In the genomic region with DNA sequence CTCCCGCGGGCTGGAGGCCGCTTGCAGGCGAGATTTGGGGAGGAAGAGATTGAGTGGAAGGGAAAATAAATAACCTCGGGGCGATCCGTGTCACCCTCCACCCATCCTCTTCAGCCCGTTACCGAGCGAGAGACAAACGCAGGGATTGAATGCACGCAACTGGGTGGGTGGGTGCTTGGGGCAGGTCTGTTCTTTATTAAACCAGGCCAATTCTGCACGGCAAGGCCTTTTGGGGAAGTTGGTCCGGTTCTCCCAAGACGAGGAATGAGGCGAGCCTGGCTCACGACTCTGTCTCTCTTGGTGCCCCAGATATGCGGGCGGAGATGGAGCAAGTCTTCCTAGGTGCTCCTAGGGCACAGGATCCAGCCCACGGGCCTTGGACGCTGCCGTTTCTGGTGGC, we compare ENCODE assay signal across 9 cellular contexts. TPM values are rescaled to one million over a fixed set of nuclear protein-coding genes. Genes with fewer than 3 reads are reported as not detected.
DNase-seq lines count a peak whose midpoint lies in the region; ATAC-seq, FAIRE-seq and TF ChIP-seq lines count a peak whose summit lies in the region.
"Had no signal": no experiment of that assay in that cellular context is flagged by ENCODE, and none has a peak within 500 bp of the region (broad histone marks: within the 10 kb centered on the region; RNA-seq: fewer than 3 reads in every experiment).

No MANE protein-coding gene starts in this region.

- peaks cover 0 to 6% of the 10 kb centered on the region in 2 donors for H3K36me3 Mint-ChIP-seq in CD4-positive, alpha-beta memory T cell
- peaks cover 0 to 12% (median 0%) of the 10 kb centered on the region in 3 donors for H3K36me3 Mint-ChIP-seq in naive thymus-derived CD8-positive, alpha-beta T cell

- peaks cover 0 to 6% (median 0%) of the 10 kb centered on the region in 8 donors for H3K9me3 Mint-ChIP-seq in CD4-positive, alpha-beta memory T cell
- H3K9me3 Mint-ChIP-seq in naive thymus-derived CD8-positive, alpha-beta T cell, result no peaks in the 10 kb centered on the region

- TF ChIP-seq POLR2A in GM12878 (IDR thresholded peaks at IDR 0.05; ENCODE audit: low read depth, low read length) (no peak), GM12891 (IDR thresholded peaks at IDR 0.05; ENCODE audit: low read depth, low read length) (no peak)

- FAIRE-seq in GM12878 (lab: Jason Lieb, UNC) (no peak), GM12891 (lab: Jason Lieb, UNC) (no peak)

- H3K79me2 ChIP-seq in GM12878 (ENCODE audit: control insufficient read depth, insufficient read depth, low read length), result no peaks in the 10 kb centered on the region

- peaks cover 23 to 55% (median 34%) of the 10 kb centered on the region in 4 donors for H3K4me1 Mint-ChIP-seq in CD4-positive, alpha-beta memory T cell
- H3K4me1 Mint-ChIP-seq in naive thymus-derived CD8-positive, alpha-beta T cell, result peaks cover 21 to 46% (median 36%) of the 10 kb centered on the region in 4 donors

- ATAC-seq in GM12878, result peak; percentile 41
- ATAC-seq in naive thymus-derived CD8-positive, alpha-beta T cell, result peak in 1 of 2 donors; percentile 7
- ATAC-seq in GM19397 (IDR thresholded peaks at IDR 0.05; ENCODE audit: unreplicated experiment), result no peak

- peak overlapping the region; percentile 96 for H2AFZ ChIP-seq in GM12878 (ENCODE audit: control insufficient read depth, low read depth, low read length)

- no peak for DNase-seq in CD4-positive, alpha-beta memory T cell
- DNase-seq in GM12878 (ENCODE audit: low read depth, low spot score), result no peak
- DNase-seq in naive thymus-derived CD8-positive, alpha-beta T cell, result no peak
- DNase-seq in NCI-H774 (lab: John Stamatoyannopoulos, UW), result no peak
- no peak for DNase-seq in GM12891 (ENCODE audit: insufficient read length, low spot score)
- no peak for DNase-seq in nucleus accumbens (lab: John Stamatoyannopoulos, UW)

- POLR2A ChIA-PET in CD4-positive, alpha-beta memory T cell (lab: Charles Lee; ENCODE audit: partially characterized antibody), result no interaction called here
- POLR2A ChIA-PET in GM12878 (lab: Charles Lee), result no interaction called here
- POLR2A ChIA-PET in naive thymus-derived CD8-positive, alpha-beta T cell (lab: Charles Lee), result interaction anchor here (1.2 kb wide), 1 partner anchor 14 kb away, joined by 5 read pairs; the partner anchor contains the start of gene HOXB9

- peaks cover 51% of the 10 kb centered on the region for H3K4me1 ChIP-seq in CD4-positive, alpha-beta memory T cell (ENCODE audit: insufficient read depth, low read length)
- peaks cover 12% of the 10 kb centered on the region; the same call in 1 of the 2 replicates for H3K4me1 ChIP-seq in HUES6 (ENCODE audit: control insufficient read depth, insufficient read depth, low read length)
- peaks cover 11% of the 10 kb centered on the region for H3K4me1 ChIP-seq in GM12878 (ENCODE audit: control insufficient read depth, insufficient read depth, low read length)

- peak overlapping the region; percentile 86 to 93 (median 90) for H3K4me3 Mint-ChIP-seq in CD4-positive, alpha-beta memory T cell
- H3K4me3 Mint-ChIP-seq in naive thymus-derived CD8-positive, alpha-beta T cell, result peak overlapping the region; percentile 88 to 97 (median 94)

- CTCF ChIA-PET in CD4-positive, alpha-beta memory T cell (lab: Charles Lee; ENCODE audit: partially characterized antibody), result no interaction called here
- CTCF ChIA-PET in GM12878 (lab: Yijun Ruan, JAX), result no interaction called here

- intact Hi-C loops in CD4-positive, alpha-beta memory T cell (cut with micrococcal nuclease), result loop anchor here (2.0 kb wide), 1 partner anchor 14 kb away; no protein-coding TSS in a partner anchor
- intact Hi-C loops in GM12878 (cut with micrococcal nuclease; ENCODE audit: unreplicated experiment), result no loop called here

- no peaks in the 10 kb centered on the region for H3K9me3 ChIP-seq in CD4-positive, alpha-beta memory T cell (ENCODE audit: control insufficient read depth in 1 of 2, low read length in 2 of 2)
- no peaks in the 10 kb centered on the region for H3K9me3 ChIP-seq in HUES6 (ENCODE audit: control insufficient read depth, insufficient read depth, low read depth, low read length)
- no peaks in the 10 kb centered on the region for H3K9me3 ChIP-seq in GM12878 (replicated peaks; ENCODE audit: control insufficient read depth, insufficient read depth, low read length)

- no peaks in the 10 kb centered on the region for H3K36me3 ChIP-seq in CD4-positive, alpha-beta memory T cell (ENCODE audit: insufficient read depth, low read length)
- H3K36me3 ChIP-seq in HUES6 (ENCODE audit: control insufficient read depth, insufficient read depth, low read length) (no peaks in the 10 kb centered on the region), GM12878 (ENCODE audit: control insufficient read depth in 2 of 2, insufficient read depth in 2 of 2, low read length in 1 of 2) (no peaks in the 10 kb centered on the region; a peak in 1 of 4 replicates)

- H3K27ac Mint-ChIP-seq in CD4-positive, alpha-beta memory T cell, result peak overlapping the region in 5 of 7 donors; percentile 13 to 93 (median 69)
- peak overlapping the region in 4 of 10 donors; percentile 69 to 88 (median 74) for H3K27ac Mint-ChIP-seq in naive thymus-derived CD8-positive, alpha-beta T cell

- H3K4me3 ChIP-seq in CD4-positive, alpha-beta memory T cell (ENCODE audit: low read length in 2 of 2), result peak overlapping the region; percentile 64 to 76
- peak overlapping the region; percentile 54 for H3K4me3 ChIP-seq in HUES6 (ENCODE audit: low read depth, low read length)
- peak overlapping the region; percentile 86 for H3K4me3 ChIP-seq in GM12878

- no peaks in the 10 kb centered on the region for H4K20me1 ChIP-seq in GM12878 (ENCODE audit: control insufficient read depth, insufficient read depth)

- peaks cover 39 to 69% of the 10 kb centered on the region in 2 donors for H3K27me3 Mint-ChIP-seq in CD4-positive, alpha-beta memory T cell
- H3K27me3 Mint-ChIP-seq in naive thymus-derived CD8-positive, alpha-beta T cell, result peaks cover 33 to 91% (median 70%) of the 10 kb centered on the region in 5 donors

- peak overlapping the region; percentile 91 for H3K4me2 ChIP-seq in GM12878 (ENCODE audit: control insufficient read depth, insufficient read depth)

- in situ Hi-C loops in GM12878 (cut with MboI), result no loop called here

- RAD21 ChIA-PET in GM12878 (lab: Charles Lee; ENCODE audit: unreplicated experiment), result no interaction called here

- SMC1A ChIA-PET in GM12878 (lab: Charles Lee; ENCODE audit: uncharacterized antibody, unreplicated experiment), result no interaction called here

- 2% methylated on average over 17 of the region's 22 CpGs for WGBS in GM12878 (ENCODE audit: insufficient coverage, insufficient replicate concordance, low lambda C conversion rate, missing lambda C conversion rate)

- TF ChIP-seq EP300 in GM12878 (IDR thresholded peaks at IDR 0.05; ENCODE audit: borderline replicate concordance in 1 of 2, control insufficient read depth in 1 of 2, low read depth in 2 of 2, low read length in 2 of 2), result no peak

- BruUV-seq in GM12878 (replicated peaks; lab: Mats Ljungman, UMichigan), result no TSS peak

- no peak for TF ChIP-seq CTCF in GM12878 (IDR thresholded peaks at IDR 0.05 in 2 of 3, conservative IDR thresholded peaks at IDR 0.05 in 1 of 3; ENCODE audit: control insufficient read depth in 2 of 3, extremely low read depth in 1 of 3, insufficient read depth in 1 of 3, low read depth in 3 of 3, low read length in 3 of 3)

- H3K27ac ChIP-seq in CD4-positive, alpha-beta memory T cell (ENCODE audit: low read depth, low read length), result no peak overlapping the region
- H3K27ac ChIP-seq in HUES6 (ENCODE audit: low read depth, low read length), result peak overlapping the region; percentile 42; the same call in 1 of the 2 replicates
- H3K27ac ChIP-seq in GM12878 (ENCODE audit: control insufficient read depth, insufficient read depth), result peak overlapping the region; percentile 1; the same call in 1 of the 2 replicates
- H3K27ac ChIP-seq: HL-60 had no signal

- TF ChIP-seq RAD21 in GM12878 (IDR thresholded peaks at IDR 0.05; ENCODE audit: insufficient read depth, low read depth, low read length), result no peak

- H3K27me3 ChIP-seq in CD4-positive, alpha-beta memory T cell (ENCODE audit: insufficient read depth, low read length), result peaks cover 53% of the 10 kb centered on the region
- peaks cover 99% of the 10 kb centered on the region for H3K27me3 ChIP-seq in HUES6 (ENCODE audit: control insufficient read depth, insufficient read depth, low read length)
- H3K27me3 ChIP-seq in GM12878 (replicated peaks in 1 of 2; ENCODE audit: control insufficient read depth in 2 of 2, insufficient read depth in 2 of 2, low read length in 1 of 2), result peaks cover 8 to 14% of the 10 kb centered on the region in 2 experiments; a peak in 3 of 4 replicates

- peak overlapping the region; percentile 94 for H3K9ac ChIP-seq in HUES6 (ENCODE audit: low read length)
- peak overlapping the region; percentile 76 for H3K9ac ChIP-seq in GM12878 (ENCODE audit: control insufficient read depth, insufficient read depth, low read length)

RNA-seq across cellular contexts. Expression of gene HOXB7, which starts 0.4 kb away (rescaled TPM):
- total RNA-seq in CD4-positive, alpha-beta memory T cell, result under 1 TPM in 1 of 2 experiments, not detected in 1; 0.25 TPM
- 1 to 10 TPM in 1 of 2 donors, under 1 TPM in 1; 0.23 to 1.3 TPM for polyA plus RNA-seq in CD4-positive, alpha-beta memory T cell
- 0.98 and 1.3 TPM in 2 replicates for total RNA-seq in GM12878 (2013; cell fraction: nucleolus; rRNA removed)
- 3.2 and 4.2 TPM in 2 replicates for total RNA-seq in GM12878 (2014; rRNA removed)
- total RNA-seq in GM12878 (2014; rRNA removed; fragmentation: Illumina TruSeq; extraction: Trizol), result 3.6 and 5.8 TPM in 2 replicates
- total RNA-seq in GM12878 (2021), result 4.0 and 4.5 TPM in 2 replicates
- polyA plus RNA-seq in GM12878 (2011; ENCODE audit: low read depth), result 2.3 TPM
- polyA plus RNA-seq in GM12878 (2011; rRNA removed), result 7.4 and 8.3 TPM in 2 replicates
- 6.8 and 8.1 TPM in 2 replicates for polyA plus RNA-seq in GM12878 (2011; cell fraction: cytosol; rRNA removed)
- 2.5 and 4.1 TPM in 2 replicates for polyA plus RNA-seq in GM12878 (2011; cell fraction: nucleus; rRNA removed)
- 3.9 and 4.1 TPM in 2 replicates for polyA plus RNA-seq in GM12878 (2012)
- polyA plus RNA-seq in GM12878 (2014; fragmentation: Illumina TruSeq; extraction: Trizol), result 1.3 and 3.7 TPM in 2 replicates
- polyA plus RNA-seq in GM12878 (2014; fragmentation: Nextera tagmentation; extraction: Ambion mirVana), result 1 to 10 TPM; 2.8 to 3.4 TPM
- 5.1 and 7.0 TPM in 2 replicates for polyA plus RNA-seq in GM12878 (2014; rRNA removed)
- polyA plus RNA-seq in GM12878 (2016; fragmentation: Nextera tagmentation; extraction: Ambion mirVana), result 1 to 10 TPM; 4.3 to 4.8 TPM
- 1.6 and 2.8 TPM in 2 replicates for polyA minus RNA-seq in GM12878 (2011; rRNA and poly(A)+ RNA removed)
- 1.7 and 2.2 TPM in 2 replicates for polyA minus RNA-seq in GM12878 (2011; cell fraction: cytosol; rRNA and poly(A)+ RNA removed)
- 0.97 and 1.2 TPM in 2 replicates for polyA minus RNA-seq in GM12878 (2011; cell fraction: nucleus; rRNA and poly(A)+ RNA removed)
- total RNA-seq in naive thymus-derived CD8-positive, alpha-beta T cell, result not detected
- under 1 TPM in 2 of 3 donors, not detected in 1; 0.22 to 0.40 TPM for polyA plus RNA-seq in naive thymus-derived CD8-positive, alpha-beta T cell
- polyA plus RNA-seq in GM12891 (2012; ENCODE audit: low read depth, missing spikeins), result 2.3 TPM

RNA-seq across cellular contexts. Expression of gene HOXB8, which starts 3.9 kb away (rescaled TPM):
- total RNA-seq in CD4-positive, alpha-beta memory T cell, result not detected
- polyA plus RNA-seq in CD4-positive, alpha-beta memory T cell, result not detected
- not detected in 2 replicates for total RNA-seq in GM12878 (2013; cell fraction: nucleolus; rRNA removed)
- total RNA-seq in GM12878 (2014; rRNA removed) (not detected in 2 replicates), GM12878 (2014; rRNA removed; fragmentation: Illumina TruSeq; extraction: Trizol) (not detected in 2 replicates), GM12878 (2021) (0.21 TPM in 1 of 2 replicates, not detected in the other)
- not detected for polyA plus RNA-seq in GM12878 (2011; ENCODE audit: low read depth)
- polyA plus RNA-seq in GM12878 (2011; rRNA removed) (not detected in 2 replicates), GM12878 (2014; fragmentation: Illumina TruSeq; extraction: Trizol) (not detected in 2 replicates), GM12878 (2014; fragmentation: Nextera tagmentation; extraction: Ambion mirVana) (not detected), GM12878 (2014; rRNA removed) (not detected in 2 replicates), GM12878 (2016; fragmentation: Nextera tagmentation; extraction: Ambion mirVana) (not detected)
- polyA plus RNA-seq in GM12878 (2011; cell fraction: cytosol; rRNA removed), result not detected in 2 replicates
- polyA plus RNA-seq in GM12878 (2011; cell fraction: nucleus; rRNA removed), result not detected in 2 replicates
- not detected in 2 replicates for polyA plus RNA-seq in GM12878 (2012)
- polyA minus RNA-seq in GM12878 (2011; rRNA and poly(A)+ RNA removed), result not detected in 2 replicates
- not detected in 2 replicates for polyA minus RNA-seq in GM12878 (2011; cell fraction: cytosol; rRNA and poly(A)+ RNA removed)
- polyA minus RNA-seq in GM12878 (2011; cell fraction: nucleus; rRNA and poly(A)+ RNA removed), result not detected in 2 replicates
- not detected for total RNA-seq in naive thymus-derived CD8-positive, alpha-beta T cell
- not detected for polyA plus RNA-seq in naive thymus-derived CD8-positive, alpha-beta T cell
- polyA plus RNA-seq in GM12891 (2012; ENCODE audit: low read depth, missing spikeins), result not detected

RNA-seq across cellular contexts. Expression of gene HOXB6, which starts 6.4 kb away (rescaled TPM):
- under 1 TPM in 1 of 2 experiments, not detected in 1; 0.38 TPM for total RNA-seq in CD4-positive, alpha-beta memory T cell
- polyA plus RNA-seq in CD4-positive, alpha-beta memory T cell, result not detected
- not detected in 2 replicates for total RNA-seq in GM12878 (2013; cell fraction: nucleolus; rRNA removed)
- 0.05 and 0.06 TPM in 2 replicates for total RNA-seq in GM12878 (2014; rRNA removed)
- total RNA-seq in GM12878 (2014; rRNA removed; fragmentation: Illumina TruSeq; extraction: Trizol), result 0.09 TPM in 1 of 2 replicates, not detected in the other
- 0.13 and 0.24 TPM in 2 replicates for total RNA-seq in GM12878 (2021)
- polyA plus RNA-seq in GM12878 (2011; ENCODE audit: low read depth), result 0.16 TPM
- 0.10 TPM in 1 of 2 replicates, not detected in the other for polyA plus RNA-seq in GM12878 (2011; rRNA removed)
- 0.10 and 0.27 TPM in 2 replicates for polyA plus RNA-seq in GM12878 (2011; cell fraction: cytosol; rRNA removed)
- polyA plus RNA-seq in GM12878 (2011; cell fraction: nucleus; rRNA removed), result 0.10 TPM in 1 of 2 replicates, not detected in the other
- 0.21 TPM in 1 of 2 replicates, not detected in the other for polyA plus RNA-seq in GM12878 (2012)
- polyA plus RNA-seq in GM12878 (2014; fragmentation: Illumina TruSeq; extraction: Trizol), result 0.07 TPM in 1 of 2 replicates, not detected in the other
- polyA plus RNA-seq in GM12878 (2014; fragmentation: Nextera tagmentation; extraction: Ambion mirVana), result under 1 TPM in 1 of 2 experiments, not detected in 1; 0.04 TPM
- 0.22 and 0.51 TPM in 2 replicates for polyA plus RNA-seq in GM12878 (2014; rRNA removed)
- under 1 TPM in 1 of 2 experiments, not detected in 1; 0.13 TPM for polyA plus RNA-seq in GM12878 (2016; fragmentation: Nextera tagmentation; extraction: Ambion mirVana)
- polyA minus RNA-seq in GM12878 (2011; rRNA and poly(A)+ RNA removed), result 0.10 TPM in 1 of 2 replicates, not detected in the other
- polyA minus RNA-seq in GM12878 (2011; cell fraction: cytosol; rRNA and poly(A)+ RNA removed), result not detected in 2 replicates
- polyA minus RNA-seq in GM12878 (2011; cell fraction: nucleus; rRNA and poly(A)+ RNA removed), result not detected in 2 replicates
- total RNA-seq in naive thymus-derived CD8-positive, alpha-beta T cell, result not detected
- polyA plus RNA-seq in naive thymus-derived CD8-positive, alpha-beta T cell, result not detected
- 0.12 TPM for polyA plus RNA-seq in GM12891 (2012; ENCODE audit: low read depth, missing spikeins)

RNA-seq across cellular contexts. Expression of gene HOXB9, which starts 14.9 kb away (rescaled TPM):
- not detected for total RNA-seq in CD4-positive, alpha-beta memory T cell
- not detected for polyA plus RNA-seq in CD4-positive, alpha-beta memory T cell
- 0.19 and 0.42 TPM in 2 replicates for total RNA-seq in GM12878 (2013; cell fraction: nucleolus; rRNA removed)
- total RNA-seq in GM12878 (2014; rRNA removed) (not detected in 2 replicates), GM12878 (2014; rRNA removed; fragmentation: Illumina TruSeq; extraction: Trizol) (0.04 and 0.05 TPM in 2 replicates), GM12878 (2021) (0.13 and 0.16 TPM in 2 replicates)
- not detected for polyA plus RNA-seq in GM12878 (2011; ENCODE audit: low read depth)
- polyA plus RNA-seq in GM12878 (2011; rRNA removed) (0.49 and 0.69 TPM in 2 replicates), GM12878 (2014; fragmentation: Illumina TruSeq; extraction: Trizol) (0.01 TPM in 1 of 2 replicates, not detected in the other), GM12878 (2014; fragmentation: Nextera tagmentation; extraction: Ambion mirVana) (not detected), GM12878 (2014; rRNA removed) (0.09 TPM in 1 of 2 replicates, not detected in the other), GM12878 (2016; fragmentation: Nextera tagmentation; extraction: Ambion mirVana) (not detected)
- 0.32 and 0.46 TPM in 2 replicates for polyA plus RNA-seq in GM12878 (2011; cell fraction: cytosol; rRNA removed)
- 0.53 and 0.87 TPM in 2 replicates for polyA plus RNA-seq in GM12878 (2011; cell fraction: nucleus; rRNA removed)
- polyA plus RNA-seq in GM12878 (2012), result 0.05 and 0.21 TPM in 2 replicates
- polyA minus RNA-seq in GM12878 (2011; rRNA and poly(A)+ RNA removed), result 0.15 and 0.26 TPM in 2 replicates
- not detected in 2 replicates for polyA minus RNA-seq in GM12878 (2011; cell fraction: cytosol; rRNA and poly(A)+ RNA removed)
- 0.19 and 0.24 TPM in 2 replicates for polyA minus RNA-seq in GM12878 (2011; cell fraction: nucleus; rRNA and poly(A)+ RNA removed)
- not detected for total RNA-seq in naive thymus-derived CD8-positive, alpha-beta T cell
- polyA plus RNA-seq in naive thymus-derived CD8-positive, alpha-beta T cell, result under 1 TPM in 1 of 3 donors, not detected in 2; 0.13 TPM
- polyA plus RNA-seq in GM12891 (2012; ENCODE audit: low read depth, missing spikeins), result 0.14 TPM

RNA-seq across cellular contexts. Expression of gene HOXB5, which starts 17.6 kb away (rescaled TPM):
- total RNA-seq in CD4-positive, alpha-beta memory T cell, result not detected
- not detected for polyA plus RNA-seq in CD4-positive, alpha-beta memory T cell
- total RNA-seq in GM12878 (2013; cell fraction: nucleolus; rRNA removed), result not detected in 2 replicates
- total RNA-seq in GM12878 (2014; rRNA removed) (not detected in 2 replicates), GM12878 (2014; rRNA removed; fragmentation: Illumina TruSeq; extraction: Trizol) (not detected in 2 replicates), GM12878 (2021) (not detected in 2 replicates)
- polyA plus RNA-seq in GM12878 (2011; ENCODE audit: low read depth), result not detected
- polyA plus RNA-seq in GM12878 (2011; rRNA removed) (not detected in 2 replicates), GM12878 (2014; fragmentation: Illumina TruSeq; extraction: Trizol) (not detected in 2 replicates), GM12878 (2014; fragmentation: Nextera tagmentation; extraction: Ambion mirVana) (not detected), GM12878 (2014; rRNA removed) (not detected in 2 replicates), GM12878 (2016; fragmentation: Nextera tagmentation; extraction: Ambion mirVana) (not detected)
- not detected in 2 replicates for polyA plus RNA-seq in GM12878 (2011; cell fraction: cytosol; rRNA removed)
- polyA plus RNA-seq in GM12878 (2011; cell fraction: nucleus; rRNA removed), result not detected in 2 replicates
- polyA plus RNA-seq in GM12878 (2012), result not detected in 2 replicates
- polyA minus RNA-seq in GM12878 (2011; rRNA and poly(A)+ RNA removed), result not detected in 2 replicates
- not detected in 2 replicates for polyA minus RNA-seq in GM12878 (2011; cell fraction: cytosol; rRNA and poly(A)+ RNA removed)
- polyA minus RNA-seq in GM12878 (2011; cell fraction: nucleus; rRNA and poly(A)+ RNA removed), result not detected in 2 replicates
- total RNA-seq in naive thymus-derived CD8-positive, alpha-beta T cell, result not detected
- not detected for polyA plus RNA-seq in naive thymus-derived CD8-positive, alpha-beta T cell
- polyA plus RNA-seq in GM12891 (2012; ENCODE audit: low read depth, missing spikeins), result not detected
